ENCODE assay signal across 8 cellular contexts in the genomic region with DNA sequence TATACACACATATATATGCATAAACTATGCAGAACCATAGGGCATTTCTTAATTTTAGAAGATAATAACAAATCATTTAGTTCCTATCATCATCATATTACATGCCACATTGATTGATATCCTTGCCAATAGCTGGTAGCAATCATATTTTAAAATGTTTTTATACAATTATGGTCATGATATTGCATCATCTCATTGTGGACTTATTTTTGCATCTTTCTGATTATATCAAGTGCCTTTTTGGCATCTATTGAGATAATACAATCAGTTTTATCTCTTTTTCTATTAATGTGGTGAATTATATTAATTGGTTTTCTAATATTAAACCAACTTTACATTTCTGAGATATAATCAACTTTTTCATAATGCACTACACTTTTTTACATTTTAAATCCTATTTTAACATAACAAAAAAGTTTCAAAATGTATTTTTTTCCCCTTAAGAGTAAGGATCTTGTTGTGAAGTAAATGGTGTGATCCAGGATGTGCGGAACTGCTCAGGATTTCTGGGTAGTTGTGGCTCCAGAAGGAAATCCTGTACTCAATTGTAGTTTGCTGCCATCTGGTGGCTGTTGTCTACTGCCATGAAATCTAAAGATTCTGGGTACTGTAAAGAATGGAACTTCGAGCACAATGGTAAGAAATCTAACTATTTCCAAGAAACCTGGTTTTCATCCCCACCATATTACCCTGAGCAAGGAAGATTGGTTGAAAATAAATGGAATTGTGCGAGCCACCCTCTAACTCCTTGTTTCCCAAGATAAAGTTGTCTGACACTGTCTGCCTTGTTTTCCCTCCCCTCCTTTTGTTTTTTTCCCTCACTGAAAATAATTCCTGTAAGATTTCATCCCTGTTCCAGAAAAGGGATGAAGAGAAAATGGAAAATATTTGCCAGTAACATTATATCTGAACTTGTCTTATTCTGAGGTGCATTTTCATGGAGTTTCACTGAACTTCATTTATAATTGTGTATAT. TPM values are rescaled to one million over a fixed set of nuclear protein-coding genes. Genes with fewer than 3 reads are reported as not detected.
DNase-seq lines count a peak whose midpoint lies in the region; ATAC-seq and TF ChIP-seq lines count a peak whose summit lies in the region.

No MANE protein-coding gene starts in this region.

- H3K36me3 ChIP-seq in gastroesophageal sphincter, result no peaks in the 10 kb centered on the region

- no peaks in the 10 kb centered on the region for H3K4me1 ChIP-seq in gastroesophageal sphincter

- DNase-seq in DMS 273 treated with DMSO at 0.1 percent for 48 hours (lab: John Stamatoyannopoulos, UW) (peak; percentile 1), NCI-H526 (lab: John Stamatoyannopoulos, UW) (peak; percentile 7 to 77), activated T-cell treated with anti-CD3 and anti-CD28 coated beads for 4 hours (peak; percentile 38), retinal pigment epithelial cell (ENCODE audit: low read depth) (peak; percentile 0)

- WGBS in gastroesophageal sphincter (ENCODE audit: low coverage in 1 of 2), 2 donors, result 12 to 36% methylated on average over 3 of the region's 3 CpGs

- H3K27ac ChIP-seq in gastroesophageal sphincter, result no peak overlapping the region

- no peak for TF ChIP-seq POLR2A in gastroesophageal sphincter (IDR thresholded peaks at IDR 0.05)
- TF ChIP-seq POLR2A in GM18505 (IDR thresholded peaks at IDR 0.05; ENCODE audit: borderline replicate concordance, extremely low read depth, insufficient read depth, insufficient read length), result no peak

- peaks cover 0 to 16% (median 0%) of the 10 kb centered on the region in 3 donors for H3K9me3 ChIP-seq in gastroesophageal sphincter

- H3K27me3 ChIP-seq in gastroesophageal sphincter, result no peaks in the 10 kb centered on the region

- H3K4me3 ChIP-seq in gastroesophageal sphincter (no peak overlapping the region), retinal pigment epithelial cell (ENCODE audit: low read length) (no peak overlapping the region)

- peak; percentile 9 to 63 (median 16) for TF ChIP-seq CTCF in gastroesophageal sphincter (IDR thresholded peaks at IDR 0.05)
- peak; percentile 80 for TF ChIP-seq CTCF in retinal pigment epithelial cell (conservative IDR thresholded peaks at IDR 0.05; ENCODE audit: low read depth, low read length)

- TF ChIP-seq EP300 in gastroesophageal sphincter (IDR thresholded peaks at IDR 0.05), result no peak

- ATAC-seq in HG02610 (IDR thresholded peaks at IDR 0.05; ENCODE audit: unreplicated experiment) (peak; percentile 53), gastroesophageal sphincter (no peak), GM18505 (IDR thresholded peaks at IDR 0.05; ENCODE audit: unreplicated experiment) (no peak), HG03095 (IDR thresholded peaks at IDR 0.05; ENCODE audit: unreplicated experiment) (no peak)

RNA-seq across cellular contexts. Expression of gene OR9K2, which starts 17.0 kb away (rescaled TPM):
- total RNA-seq in gastroesophageal sphincter, result not detected
